In genomic region chrX:80014141-80014940, GRCh38 we compare ENCODE assay signal across 23 cellular contexts. TPM values are rescaled to one million over a fixed set of nuclear protein-coding genes. Genes with fewer than 3 reads are reported as not detected.
DNase-seq lines count a peak whose midpoint lies in the region; ATAC-seq and TF ChIP-seq lines count a peak whose summit lies in the region.
"Had no signal": no experiment of that assay in that cellular context is flagged by ENCODE, and none has a peak within 500 bp of the region (broad histone marks: within the 10 kb centered on the region; RNA-seq: fewer than 3 reads in every experiment).

TSS of gene TBX22 (plus strand) at chrX:80014753. CDS start at chrX:80022270, 7,517 bp downstream.

- no peak within 1 kb of the TSS for H3K4me3 ChIP-seq in GM23338
- H3K4me3 ChIP-seq in HUES6 (ENCODE audit: low read depth, low read length): peak within 1 kb of the TSS; percentile 6; the same call in 1 of the 2 replicates
- H3K4me3 ChIP-seq in endodermal cell (ENCODE audit: low read length): no peak within 1 kb of the TSS
- no peak within 1 kb of the TSS for H3K4me3 ChIP-seq in osteoblast (ENCODE audit: insufficient read depth, low read length)
- H3K4me3 ChIP-seq: GM12878 had no signal

- H3K79me2 ChIP-seq in GM23338 (replicated peaks; ENCODE audit: insufficient read depth) (no peaks in the 10 kb centered on the region), osteoblast (ENCODE audit: insufficient read depth, low read length) (no peaks in the 10 kb centered on the region)

- H3F3A ChIP-seq in GM23338 (replicated peaks; ENCODE audit: low read depth): no peaks in the 10 kb centered on the region

- H3K27me3 ChIP-seq in GM23338 (ENCODE audit: insufficient read depth) (peaks cover 19% of the 10 kb centered on the region), HUES6 (ENCODE audit: control insufficient read depth, insufficient read depth, low read length) (peaks cover 41% of the 10 kb centered on the region), endodermal cell (ENCODE audit: control insufficient read depth, insufficient read depth, low read length, poor library complexity, severe bottlenecking) (no peaks in the 10 kb centered on the region), osteoblast (ENCODE audit: insufficient read depth, low read length) (no peaks in the 10 kb centered on the region)

- DNase-seq in GM23338 (ENCODE audit: low spot score) (peak; percentile 53), endodermal cell (peak; percentile 82), osteoblast (ENCODE audit: insufficient read length, low spot score, missing footprints) (peak; percentile 4)
- DNase-seq in activated CD8-positive, alpha-beta memory T cell treated with anti-CD3 and anti-CD28 coated beads for 24 hours: no peak
- DNase-seq: Caco-2; CD4-positive, alpha-beta memory T cell; DMS 273 treated with DMSO at 0.1 percent for 48 hours; DMS79 treated with DMSO at 0.1 percent for 48 hours; HCEC 1CT; NCI-H1694 treated with DMSO at 0.1 percent for 48 hours; NCI-H2081 treated with DMSO at 0.1 percent for 48 hours; NCI-H2227 treated with DMSO at 0.1 percent for 48 hours; NCI-H510A treated with DMSO at 0.1 percent for 48 hours; NCI-H82; SHP77 had no signal

- H3K4me1 ChIP-seq in GM23338 (ENCODE audit: insufficient read depth) (peaks cover 3% of the 10 kb centered on the region), HUES6 (ENCODE audit: control insufficient read depth, insufficient read depth, low read length) (peaks cover 37% of the 10 kb centered on the region), endodermal cell (ENCODE audit: control insufficient read depth, insufficient read depth, low read length) (peaks cover 4% of the 10 kb centered on the region), osteoblast (ENCODE audit: insufficient read depth, low read length) (no peaks in the 10 kb centered on the region)
- H3K4me1 ChIP-seq: Caco-2 had no signal

- H2AFZ ChIP-seq in GM23338 (no peak within 1 kb of the TSS), osteoblast (ENCODE audit: low read length) (no peak within 1 kb of the TSS)

- WGBS in endodermal cell (ENCODE audit: insufficient coverage in 1 of 2, insufficient read length in 1 of 2), 2 experiments: 46 to 60% methylated on average over 2 to 4 of the region's 5 CpGs

- H4K20me1 ChIP-seq in GM23338 (replicated peaks; ENCODE audit: insufficient read depth): no peaks in the 10 kb centered on the region
- H4K20me1 ChIP-seq in osteoblast (ENCODE audit: insufficient read depth, low read length): no peaks in the 10 kb centered on the region

- no peaks in the 10 kb centered on the region for H3K9me2 ChIP-seq in GM23338 (ENCODE audit: insufficient read depth)

- TF ChIP-seq CTCF in GM23338 (conservative IDR thresholded peaks at IDR 0.05; ENCODE audit: low read depth in 2 of 2): no peak
- no peak for TF ChIP-seq CTCF in endodermal cell (conservative IDR thresholded peaks at IDR 0.05)
- TF ChIP-seq CTCF in osteoblast (IDR thresholded peaks at IDR 0.05; ENCODE audit: extremely low read depth, low read depth, low read length): no peak

- H3K36me3 Mint-ChIP-seq in GM23338 (ENCODE audit: low read depth): no peaks in the 10 kb centered on the region
- no peaks in the 10 kb centered on the region for H3K36me3 Mint-ChIP-seq in endodermal cell (ENCODE audit: low read depth)
- H3K36me3 Mint-ChIP-seq in stimulated activated memory B cell treated with anti-CD40 and anti-IgM and Interleukin-4, amounts not matched to agents 10 μg/mL and 1 μg/mL and 100 μg/mL, for 72 hours: no peaks in the 10 kb centered on the region
- H3K36me3 Mint-ChIP-seq: CD4-positive, alpha-beta memory T cell; IgD-negative memory B cell had no signal

- no peak within 1 kb of the TSS for H3K27ac ChIP-seq in GM23338 (ENCODE audit: low read depth)
- no peak within 1 kb of the TSS; the same call in 1 of the 2 replicates for H3K27ac ChIP-seq in HUES6 (ENCODE audit: low read depth, low read length)
- no peak within 1 kb of the TSS for H3K27ac ChIP-seq in endodermal cell (ENCODE audit: low read depth, low read length)
- H3K27ac ChIP-seq in osteoblast (ENCODE audit: low read depth, low read length): no peak within 1 kb of the TSS
- H3K27ac ChIP-seq: BLaER1 treated with 17β-estradiol and CSF1 and Interleukin-3, amounts not matched to agents 10 nM and 100 nM had no signal

- no peaks in the 10 kb centered on the region for H3K36me3 ChIP-seq in GM23338 (ENCODE audit: insufficient read depth)
- H3K36me3 ChIP-seq in HUES6 (ENCODE audit: control insufficient read depth, insufficient read depth, low read length): no peaks in the 10 kb centered on the region
- H3K36me3 ChIP-seq in endodermal cell (ENCODE audit: control insufficient read depth, insufficient read depth, low read length): no peaks in the 10 kb centered on the region
- H3K36me3 ChIP-seq in osteoblast (ENCODE audit: insufficient read depth, low read length): no peaks in the 10 kb centered on the region
- H3K36me3 ChIP-seq: BLaER1 treated with 17β-estradiol and CSF1 and Interleukin-3, amounts not matched to agents 10 nM and 100 nM had no signal

- H3K4me3 Mint-ChIP-seq in GM23338 (no peak within 1 kb of the TSS), endodermal cell (no peak within 1 kb of the TSS)
- no peak within 1 kb of the TSS for H3K4me3 Mint-ChIP-seq in stimulated activated memory B cell treated with anti-CD40 and anti-IgM and Interleukin-4, amounts not matched to agents 10 μg/mL and 1 μg/mL and 100 μg/mL, for 72 hours
- H3K4me3 Mint-ChIP-seq: CD4-positive, alpha-beta memory T cell; IgD-negative memory B cell had no signal

- ATAC-seq in GM23338 (peak; percentile 84), GM19463 (IDR thresholded peaks at IDR 0.05; ENCODE audit: unreplicated experiment) (no peak)
- ATAC-seq in stimulated activated memory B cell treated with anti-CD40 and anti-IgM and Interleukin-4, amounts not matched to agents 10 μg/mL and 1 μg/mL and 100 μg/mL, for 72 hours: no peak
- ATAC-seq: GM12878 had no signal

- H3K4me2 ChIP-seq in GM23338 (no peak within 1 kb of the TSS), osteoblast (ENCODE audit: insufficient read depth, low read length) (no peak within 1 kb of the TSS)

- H3K27me3 Mint-ChIP-seq in GM23338 (ENCODE audit: insufficient read depth, low read depth, poor library complexity) (no peaks in the 10 kb centered on the region), endodermal cell (ENCODE audit: insufficient read depth) (no peaks in the 10 kb centered on the region)
- no peaks in the 10 kb centered on the region for H3K27me3 Mint-ChIP-seq in stimulated activated memory B cell treated with anti-CD40 and anti-IgM and Interleukin-4, amounts not matched to agents 10 μg/mL and 1 μg/mL and 100 μg/mL, for 72 hours
- H3K27me3 Mint-ChIP-seq: CD4-positive, alpha-beta memory T cell had no signal

- H3K4me1 Mint-ChIP-seq in GM23338: peaks cover 18% of the 10 kb centered on the region
- H3K4me1 Mint-ChIP-seq in endodermal cell: peaks cover 27% of the 10 kb centered on the region
- H3K4me1 Mint-ChIP-seq in stimulated activated memory B cell treated with anti-CD40 and anti-IgM and Interleukin-4, amounts not matched to agents 10 μg/mL and 1 μg/mL and 100 μg/mL, for 72 hours: no peaks in the 10 kb centered on the region
- H3K4me1 Mint-ChIP-seq: CD4-positive, alpha-beta memory T cell; IgD-negative memory B cell had no signal

- H3K9me3 Mint-ChIP-seq in GM23338 (peaks cover 2% of the 10 kb centered on the region; the same call in 1 of the 3 replicates), endodermal cell (peaks cover 53% of the 10 kb centered on the region)
- no peaks in the 10 kb centered on the region for H3K9me3 Mint-ChIP-seq in stimulated activated memory B cell treated with anti-CD40 and anti-IgM and Interleukin-4, amounts not matched to agents 10 μg/mL and 1 μg/mL and 100 μg/mL, for 72 hours

- H3K9me3 ChIP-seq in HUES6 (ENCODE audit: control insufficient read depth, insufficient read depth, low read depth, low read length): 0 out of 2 replicates have a peak, but pooled peaks cover 4% of the 10 kb centered on the region
- no peaks in the 10 kb centered on the region for H3K9me3 ChIP-seq in endodermal cell (ENCODE audit: control insufficient read depth, low read length)
- no peaks in the 10 kb centered on the region for H3K9me3 ChIP-seq in osteoblast (ENCODE audit: low read depth, low read length)
- H3K9me3 ChIP-seq: Caco-2 had no signal

- no peak within 1 kb of the TSS for H3K27ac Mint-ChIP-seq in GM23338
- peak within 1 kb of the TSS; percentile 72 for H3K27ac Mint-ChIP-seq in endodermal cell
- H3K27ac Mint-ChIP-seq in stimulated activated memory B cell treated with anti-CD40 and anti-IgM and Interleukin-4, amounts not matched to agents 10 μg/mL and 1 μg/mL and 100 μg/mL, for 72 hours: no peak within 1 kb of the TSS
- H3K27ac Mint-ChIP-seq: CD4-positive, alpha-beta memory T cell; IgD-negative memory B cell had no signal

- H3K9ac ChIP-seq in HUES6 (ENCODE audit: low read length) (peak within 1 kb of the TSS; percentile 41), endodermal cell (ENCODE audit: extremely low read depth, low read length, poor library complexity, severe bottlenecking) (no peak within 1 kb of the TSS)
- H3K9ac ChIP-seq: BLaER1 treated with 17β-estradiol and CSF1 and Interleukin-3, amounts not matched to agents 10 nM and 100 nM had no signal

TF ChIP-seq in GM23338, 12 proteins besides CTCF, POLR2A, EP300 and RAD21 (continues in another document):
- 0 out of 2 replicates have a peak, but pooled peaks have one; percentile 13 for TF ChIP-seq NANOG (IDR thresholded peaks at IDR 0.05; ENCODE audit: borderline replicate concordance)
- no peak for TF ChIP-seq POLR2AphosphoS5 (IDR thresholded peaks at IDR 0.05; ENCODE audit: low read depth)

RNA-seq across cellular contexts. Expression of gene TBX22, which starts in this region (rescaled TPM):
- total RNA-seq in GM23338 (2014; rRNA removed; shearing (Covaris generic)): 0.24 TPM in 1 of 2 replicates, not detected in the other
- polyA plus RNA-seq in GM23338 (2016; fragmentation: Nextera tagmentation; extraction: Ambion mirVana): 0.35 and 0.52 TPM in 2 replicates
- total RNA-seq in endodermal cell: under 1 TPM; 0.71 to 0.88 TPM
- 0.18 TPM for polyA plus RNA-seq in endodermal cell (2013, experiment 1 of 2)
- polyA plus RNA-seq in endodermal cell (2013, experiment 2 of 2): 0.29 TPM
- not detected in 2 replicates for total RNA-seq in osteoblast
- total RNA-seq: Caco-2; CD4-positive, alpha-beta memory T cell; GM12878; HT1080; M059J had no signal
- polyA plus RNA-seq: CD4-positive, alpha-beta memory T cell; IgD-negative memory B cell had no signal

Comparison
In these comparisons a context has a peak if more than half of its experiments do, and no peak if none do; other contexts are left out.
1. Peak in DNase-seq and ATAC-seq in GM23338; RNA of the gene not detected or under 1 TPM.
2. Peak in DNase-seq in endodermal cell; RNA of the gene not detected or under 1 TPM.
3. Peak in DNase-seq in osteoblast; RNA of the gene not detected or under 1 TPM.